21 cellular contexts compared by ENCODE assay signal in genomic region chr10:59807629-59808620, GRCh38. TPM values are rescaled to one million over a fixed set of nuclear protein-coding genes. Genes with fewer than 3 reads are reported as not detected.
DNase-seq lines count a peak whose midpoint lies in the region; ATAC-seq and TF ChIP-seq lines count a peak whose summit lies in the region.
"Had no signal": no experiment of that assay in that cellular context is flagged by ENCODE, and none has a peak within 500 bp of the region (broad histone marks: within the 10 kb centered on the region; RNA-seq: fewer than 3 reads in every experiment).

No MANE protein-coding gene starts in this region.

- H3K4me1 ChIP-seq in ascending aorta = peaks cover 12 to 22% of the 10 kb centered on the region in 2 donors
- H3K4me1 ChIP-seq in thoracic aorta (ENCODE audit: control insufficient read depth in 1 of 2, low read depth in 2 of 2) = peaks cover 16 to 36% of the 10 kb centered on the region in 2 donors
- H3K4me1 ChIP-seq: body of pancreas had no signal

- ATAC-seq in thoracic aorta (ENCODE audit: insufficient number of reproducible peaks, low FRiP score, low read depth) (peak; percentile 10), HG03108 (IDR thresholded peaks at IDR 0.05; ENCODE audit: unreplicated experiment) (no peak), GM18868 (IDR thresholded peaks at IDR 0.05; ENCODE audit: unreplicated experiment) (no peak)
- ATAC-seq: body of pancreas, T-cell had no signal

- intact Hi-C loops in ascending aorta (cut with DNase I) = loop anchor here (2.0 kb wide), 1 partner anchor 97 kb away; no protein-coding TSS in a partner anchor

- peak; percentile 4 for DNase-seq in NCI-H345 (lab: John Stamatoyannopoulos, UW)
- DNase-seq in NCI-H345 treated with DMSO at 0.1 percent for 48 hours (lab: John Stamatoyannopoulos, UW; ENCODE audit: unreplicated experiment) = no peak
- peak; percentile 36 to 83 for DNase-seq in ascending aorta (ENCODE audit: low spot score in 2 of 2)
- DNase-seq in thoracic aorta (ENCODE audit: low spot score) = peak; percentile 45
- DNase-seq in NK-92 (lab: John Stamatoyannopoulos, UW; ENCODE audit: unreplicated experiment) = no peak
- DNase-seq: activated naive CD4-positive, alpha-beta T cell treated with anti-CD3 and anti-CD28 coated beads, Interleukin-2, amount 50 U/mL, for 16 hours; CD4-positive, alpha-beta memory T cell; DND-41; MG63; NK-92 treated with Interleukin-12 subunit alpha and Interleukin-12 subunit beta, amount 100 ng/mL, for 24 hours; T-cell had no signal

- H3K36me3 ChIP-seq in ascending aorta = peaks cover 66 to 71% of the 10 kb centered on the region in 2 donors
- H3K36me3 ChIP-seq in thoracic aorta = peaks cover 52% of the 10 kb centered on the region

- H3K27me3 ChIP-seq in ascending aorta (no peaks in the 10 kb centered on the region), layer of hippocampus (ENCODE audit: control insufficient read depth, insufficient read depth, low read length) (no peaks in the 10 kb centered on the region), thoracic aorta (replicated peaks; ENCODE audit: insufficient read depth) (no peaks in the 10 kb centered on the region)
- H3K27me3 ChIP-seq: body of pancreas, dorsolateral prefrontal cortex, esophagus muscularis mucosa, hepatocyte, MG63 had no signal

- no peak for TF ChIP-seq CTCF in ascending aorta (IDR thresholded peaks at IDR 0.05)
- TF ChIP-seq CTCF in thoracic aorta (IDR thresholded peaks at IDR 0.05) = no peak

- no peak overlapping the region for H3K4me3 ChIP-seq in ascending aorta
- H3K4me3 ChIP-seq in thoracic aorta = no peak overlapping the region
- H3K4me3 ChIP-seq: body of pancreas, esophagus muscularis mucosa, hepatocyte, MG63 had no signal

- H3K9me3 ChIP-seq in ascending aorta (no peaks in the 10 kb centered on the region), thoracic aorta (no peaks in the 10 kb centered on the region)
- H3K9me3 ChIP-seq: body of pancreas, esophagus muscularis mucosa, MG63 had no signal

- peak overlapping the region; percentile 66 to 70 for H3K27ac ChIP-seq in ascending aorta
- peak overlapping the region; percentile 31 for H3K27ac ChIP-seq in layer of hippocampus (ENCODE audit: low read depth, low read length)
- peak overlapping the region; percentile 36 to 71 for H3K27ac ChIP-seq in thoracic aorta
- H3K27ac ChIP-seq: body of pancreas, esophagus muscularis mucosa, hepatocyte had no signal

RNA-seq across cellular contexts. Expression of gene MRLN, which starts 54.7 kb away (rescaled TPM):
- total RNA-seq in ascending aorta (not detected), thoracic aorta (not detected)
- total RNA-seq: A172; body of pancreas; CD4-positive, alpha-beta memory T cell; esophagus muscularis mucosa; hepatocyte; mononuclear cell; omental fat pad; T-cell had no signal

Comparison
In these comparisons a context has a peak if more than half of its experiments do, and no peak if none do; other contexts are left out.
1. DNase-seq: peak in NCI-H345 (single experiment), ascending aorta (2 of 2) and thoracic aorta (single experiment); none in NCI-H345 treated with DMSO at 0.1 percent for 48 hours (single experiment) and NK-92 (single experiment).
2. Peak in every context shown above with its lines, with median percentiles within 50 percentile points of each other: H3K27ac ChIP-seq.